Comparison of ENCODE assay signal across 18 cellular contexts in the genomic region with DNA sequence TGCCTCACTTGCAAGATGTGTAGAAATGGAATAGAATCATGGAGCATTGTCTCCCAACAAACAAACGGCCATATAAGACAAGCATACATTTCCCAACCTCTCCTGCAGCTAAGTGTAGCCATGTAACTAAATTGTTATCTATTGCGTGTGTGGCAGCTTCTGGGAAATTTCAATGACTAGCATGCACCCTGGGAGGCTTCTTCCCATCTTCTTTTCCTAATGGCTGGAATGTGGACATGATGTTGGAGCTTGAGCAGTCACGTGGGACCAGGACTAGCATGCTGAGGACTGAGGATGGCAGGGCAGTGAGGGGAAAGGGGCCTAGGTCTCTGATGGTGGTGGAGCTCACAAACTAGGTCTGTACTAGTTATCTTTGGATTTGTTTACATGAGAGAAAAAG. TPM values are rescaled to one million over a fixed set of nuclear protein-coding genes. Genes with fewer than 3 reads are reported as not detected.
DNase-seq lines count a peak whose midpoint lies in the region; ATAC-seq and TF ChIP-seq lines count a peak whose summit lies in the region.
"Had no signal": no experiment of that assay in that cellular context is flagged by ENCODE, and none has a peak within 500 bp of the region (broad histone marks: within the 10 kb centered on the region; RNA-seq: fewer than 3 reads in every experiment).

No MANE protein-coding gene starts in this region.

- H3K27ac Mint-ChIP-seq in mesothelial cell of epicardium, result peak overlapping the region; percentile 33
- H3K27ac Mint-ChIP-seq: activated CD4-positive, alpha-beta T cell treated with anti-CD3 and anti-CD28 coated beads, Interleukin-2, amount 10 ng/mL, durations not matched to agents 7 days and 5 days; CD8-positive, alpha-beta T cell had no signal

- no peak for TF ChIP-seq POLR2A in stomach (IDR thresholded peaks at IDR 0.05)

- WGBS in stomach, 5 donors, result 62 to 85% (median 78%) methylated on average over 3 of the region's 3 CpGs

- H3K36me3 Mint-ChIP-seq in mesothelial cell of epicardium, result no peaks in the 10 kb centered on the region
- H3K36me3 Mint-ChIP-seq: CD8-positive, alpha-beta T cell had no signal

- H3K27me3 Mint-ChIP-seq in mesothelial cell of epicardium (ENCODE audit: low read depth), result no peaks in the 10 kb centered on the region

- intact Hi-C loops in ascending aorta (cut with DNase I), result no loop called here
- intact Hi-C loops in stomach (cut with DNase I; ENCODE audit: low total_unique reads), result no loop called here
- intact Hi-C loops in sciatic nerve (cut with DNase I), result no loop called here

- DNase-seq in AG08395 (ENCODE audit: low spot score) (peak; percentile 40), ascending aorta (ENCODE audit: low spot score in 2 of 2) (no peak), mesothelial cell of epicardium (ENCODE audit: low spot score in 2 of 2, unreplicated experiment in 2 of 2) (no peak), stomach (no peak), sciatic nerve (ENCODE audit: low spot score) (no peak), T-helper 9 cell (no peak), HT-29 (ENCODE audit: low spot score) (no peak), pons (ENCODE audit: low spot score) (no peak)
- DNase-seq: activated CD4-positive, alpha-beta T cell treated with anti-CD3 and anti-CD28 coated beads, Interleukin-2, amount 10 ng/mL, durations not matched to agents 7 days and 5 days; activated naive CD4-positive, alpha-beta T cell treated with anti-CD3 and anti-CD28 coated beads, Interleukin-2, amount 50 U/mL, for 16 hours; CD8-positive, alpha-beta T cell; MV-4-11; NCI-H2081; stimulated activated CD4-positive, alpha-beta T cell treated with anti-CD3 and anti-CD28 coated beads, Interleukin-15, amount 100 ng/mL, for 24 hours had no signal

- no peak for TF ChIP-seq EP300 in stomach (IDR thresholded peaks at IDR 0.05)

- H3K27me3 ChIP-seq in ascending aorta (no peaks in the 10 kb centered on the region), stomach (no peaks in the 10 kb centered on the region)
- H3K27me3 ChIP-seq: breast epithelium had no signal

- H3K36me3 ChIP-seq in ascending aorta (no peaks in the 10 kb centered on the region), stomach (no peaks in the 10 kb centered on the region)
- H3K36me3 ChIP-seq: breast epithelium had no signal

- H3K9me3 ChIP-seq in ascending aorta (no peaks in the 10 kb centered on the region), stomach (no peaks in the 10 kb centered on the region)
- H3K9me3 ChIP-seq: breast epithelium, SK-N-SH had no signal

- H3K27ac ChIP-seq in ascending aorta (peak overlapping the region; percentile 84 to 86), stomach (peak overlapping the region in 4 of 5 donors; percentile 69 to 82 (median 78))
- H3K27ac ChIP-seq: parathyroid adenoma had no signal

- TF ChIP-seq CTCF in ascending aorta (IDR thresholded peaks at IDR 0.05) (no peak), mesothelial cell of epicardium (IDR thresholded peaks at IDR 0.05; ENCODE audit: unreplicated experiment) (no peak), stomach (IDR thresholded peaks at IDR 0.05) (no peak)

- H3K9me3 Mint-ChIP-seq in mesothelial cell of epicardium, result no peaks in the 10 kb centered on the region
- H3K9me3 Mint-ChIP-seq: activated CD4-positive, alpha-beta T cell treated with anti-CD3 and anti-CD28 coated beads, Interleukin-2, amount 10 ng/mL, durations not matched to agents 7 days and 5 days; CD8-positive, alpha-beta T cell had no signal

- H3K4me3 ChIP-seq in ascending aorta, result no peak overlapping the region
- H3K4me3 ChIP-seq in stomach, result no peak overlapping the region
- H3K4me3 ChIP-seq: breast epithelium had no signal

- no peak for ATAC-seq in sciatic nerve
- ATAC-seq: CD8-positive, alpha-beta T cell had no signal

- H3K4me3 Mint-ChIP-seq in mesothelial cell of epicardium, result no peak overlapping the region
- H3K4me3 Mint-ChIP-seq: activated CD4-positive, alpha-beta T cell treated with anti-CD3 and anti-CD28 coated beads, Interleukin-2, amount 10 ng/mL, durations not matched to agents 7 days and 5 days; CD8-positive, alpha-beta T cell had no signal

- peaks cover 28% of the 10 kb centered on the region for H3K4me1 Mint-ChIP-seq in mesothelial cell of epicardium

- H3K4me1 ChIP-seq in ascending aorta (peaks cover 13 to 39% of the 10 kb centered on the region in 2 donors), stomach (peaks cover 11 to 48% (median 32%) of the 10 kb centered on the region in 4 donors)

RNA-seq across cellular contexts. Expression of gene CTDSP2, which starts 21.7 kb away (rescaled TPM):
- total RNA-seq in ascending aorta (129 TPM), mesothelial cell of epicardium (210 to 218 TPM (median 216 TPM) in 3 replicates), stomach (100 to 1,000 TPM in 2 of 5 donors, 10 to 100 TPM in 3; 64.6 to 152 (median 82.4) TPM), sciatic nerve (202 TPM)
- polyA plus RNA-seq in stomach, result 10 to 100 TPM; 28.4 to 67.4 (median 65.4) TPM
- total RNA-seq in HT-29 (2014; rRNA removed; shearing (Covaris generic)), result 38.5 and 40.7 TPM in 2 replicates

RNA-seq across cellular contexts. Expression of gene AVIL, which starts 49.7 kb away (rescaled TPM):
- total RNA-seq in ascending aorta, result 6.4 TPM
- 4.0 to 5.3 TPM (median 4.7 TPM) in 3 replicates for total RNA-seq in mesothelial cell of epicardium
- total RNA-seq in stomach, result 1 to 10 TPM in 4 of 5 donors, under 1 TPM in 1; 0.45 to 5.8 (median 4.1) TPM
- polyA plus RNA-seq in stomach, result 1 to 10 TPM; 1.5 to 5.9 (median 2.3) TPM
- 7.3 TPM for total RNA-seq in sciatic nerve
- 0.73 and 1.5 TPM in 2 replicates for total RNA-seq in HT-29 (2014; rRNA removed; shearing (Covaris generic))
- total RNA-seq: Daoy had no signal
